Comparison of ENCODE assay signal across 29 cellular contexts in the genomic region with DNA sequence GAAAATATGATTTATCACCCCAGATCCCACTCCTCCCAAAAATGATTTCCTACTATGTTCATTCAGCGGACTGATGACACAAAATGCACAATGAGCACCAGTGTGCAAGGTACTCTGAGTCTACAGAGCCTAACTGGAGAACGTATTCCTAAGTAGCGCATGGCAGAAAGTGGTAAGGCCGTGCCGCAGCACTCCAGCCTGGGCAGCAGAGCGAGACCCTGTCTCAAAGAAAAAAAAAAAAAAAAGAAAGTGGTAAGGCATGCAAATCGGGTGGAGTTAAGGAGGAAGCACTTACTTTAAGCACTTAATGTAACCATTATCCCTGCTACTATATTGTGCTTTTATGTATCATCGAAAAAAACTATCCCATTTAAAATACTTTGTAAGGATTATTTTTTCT.
"Had no signal": no experiment of that assay in that cellular context is flagged by ENCODE, and none has a peak within 500 bp of the region (broad histone marks: within the 10 kb centered on the region; RNA-seq: fewer than 3 reads in every experiment).

No MANE protein-coding gene starts in this region.

- H3K27me3 Mint-ChIP-seq: activated CD4-positive, alpha-beta memory T cell treated with anti-CD3 and anti-CD28 coated beads, Interleukin-2, amount 10 ng/mL, durations not matched to agents 7 days and 5 days; activated CD4-positive, alpha-beta T cell treated with anti-CD3 and anti-CD28 coated beads, Interleukin-2, amount 10 ng/mL, durations not matched to agents 7 days and 5 days; activated naive CD8-positive, alpha-beta T cell treated with anti-CD3 and anti-CD28 coated beads for 36 hours; brain had no signal

- ATAC-seq: activated T-cell treated with anti-CD3 and anti-CD28 coated beads, Interleukin-2, amount 50 U/mL, for 4 hours; gastrocnemius medialis; left cardiac atrium had no signal

- H3K4me3 Mint-ChIP-seq: activated CD4-positive, alpha-beta memory T cell treated with anti-CD3 and anti-CD28 coated beads, Interleukin-2, amount 10 ng/mL, durations not matched to agents 7 days and 5 days; activated CD4-positive, alpha-beta T cell treated with anti-CD3 and anti-CD28 coated beads, Interleukin-2, amount 10 ng/mL, durations not matched to agents 7 days and 5 days; activated naive CD8-positive, alpha-beta T cell treated with anti-CD3 and anti-CD28 coated beads for 36 hours; activated T-cell treated with anti-CD3 and anti-CD28 coated beads, Interleukin-2, amount 50 U/mL, for 4 hours; brain; neural crest cell; T-helper 1 cell treated with Interleukin-12 subunit alpha and Interleukin-12 subunit beta and Interleukin-4 antibody, amounts not matched to agents 30 μg/mL and 1 μg/mL, for 36 hours had no signal

- H3K27ac Mint-ChIP-seq: activated CD4-positive, alpha-beta T cell treated with anti-CD3 and anti-CD28 coated beads, Interleukin-2, amount 10 ng/mL, durations not matched to agents 7 days and 5 days; activated naive CD8-positive, alpha-beta T cell treated with anti-CD3 and anti-CD28 coated beads for 36 hours; T-helper 1 cell treated with Interleukin-12 subunit alpha and Interleukin-12 subunit beta and Interleukin-4 antibody, amounts not matched to agents 30 μg/mL and 1 μg/mL, for 36 hours had no signal

- H3K9me3 ChIP-seq: adrenal gland, gastrocnemius medialis, right atrium auricular region, tibial nerve had no signal

- H3K27me3 ChIP-seq: adrenal gland, dorsolateral prefrontal cortex, gastrocnemius medialis, right atrium auricular region, tibial nerve had no signal

- H3K27ac ChIP-seq: adrenal gland, coronary artery, dorsolateral prefrontal cortex, gastrocnemius medialis, right atrium auricular region, tibial nerve, WERI-Rb-1 had no signal

- H3K9me3 Mint-ChIP-seq: activated CD4-positive, alpha-beta memory T cell treated with anti-CD3 and anti-CD28 coated beads, Interleukin-2, amount 10 ng/mL, durations not matched to agents 7 days and 5 days; activated CD4-positive, alpha-beta T cell treated with anti-CD3 and anti-CD28 coated beads, Interleukin-2, amount 10 ng/mL, durations not matched to agents 7 days and 5 days; activated naive CD8-positive, alpha-beta T cell treated with anti-CD3 and anti-CD28 coated beads for 36 hours; activated T-cell treated with anti-CD3 and anti-CD28 coated beads, Interleukin-2, amount 50 U/mL, for 4 hours; activated T-helper 2 cell treated with anti-CD3 and anti-CD28 coated beads, Interferon-gamma antibody, Interleukin-2, Interleukin-4, amounts not matched to agents 10 μg/mL and 5 μg/mL and 100 μg/mL, durations not matched to agents 14 hours and 24 hours and 36 hours; brain; neural crest cell; T-helper 1 cell treated with Interleukin-12 subunit alpha and Interleukin-12 subunit beta and Interleukin-4 antibody, amounts not matched to agents 30 μg/mL and 1 μg/mL, for 36 hours had no signal

- DNase-seq: activated CD4-positive, alpha-beta memory T cell treated with anti-CD3 and anti-CD28 coated beads, Interleukin-2, amount 10 ng/mL, durations not matched to agents 7 days and 5 days; activated CD4-positive, alpha-beta T cell treated with anti-CD3 and anti-CD28 coated beads for 1 hour; activated CD4-positive, alpha-beta T cell treated with anti-CD3 and anti-CD28 coated beads, Interleukin-2, amount 10 ng/mL, durations not matched to agents 7 days and 5 days; activated CD8-positive, alpha-beta memory T cell treated with anti-CD3 and anti-CD28 coated beads, Interleukin-2, amount 50 U/mL, for 48 hours; activated naive CD4-positive, alpha-beta T cell; activated naive CD8-positive, alpha-beta T cell treated with anti-CD3 and anti-CD28 coated beads for 36 hours; activated T-cell treated with anti-CD3 and anti-CD28 coated beads, Interleukin-2, amount 50 U/mL, for 4 hours; adrenal gland; aorta; dorsolateral prefrontal cortex; effector memory CD4-positive, alpha-beta T cell; gastrocnemius medialis; hippocampal formation; left cardiac atrium; occipital lobe; stimulated activated CD4-positive, alpha-beta T cell treated with anti-CD3 and anti-CD28 coated beads, Interleukin-15, amount 100 ng/mL, for 24 hours; stimulated activated CD4-positive, alpha-beta T cell treated with anti-CD3 and anti-CD28 coated beads, Interleukin-2, amount 100 ng/mL, for 24 hours; stimulated activated naive CD4-positive, alpha-beta T cell treated with Interleukin-2 at 50 U/mL for 16 hours; SW 1271; T-helper 9 cell; WERI-Rb-1 had no signal

- H3K4me1 ChIP-seq: adrenal gland, gastrocnemius medialis, right atrium auricular region, tibial nerve had no signal

- H3K4me1 Mint-ChIP-seq: activated CD4-positive, alpha-beta memory T cell treated with anti-CD3 and anti-CD28 coated beads, Interleukin-2, amount 10 ng/mL, durations not matched to agents 7 days and 5 days; activated CD4-positive, alpha-beta T cell treated with anti-CD3 and anti-CD28 coated beads, Interleukin-2, amount 10 ng/mL, durations not matched to agents 7 days and 5 days; activated naive CD8-positive, alpha-beta T cell treated with anti-CD3 and anti-CD28 coated beads for 36 hours; brain; neural crest cell had no signal

- H3K4me3 ChIP-seq: adrenal gland, coronary artery, dorsolateral prefrontal cortex, gastrocnemius medialis, lung, right atrium auricular region, tibial nerve had no signal
